ENCODE assay signal across 8 cellular contexts in the genomic region with DNA sequence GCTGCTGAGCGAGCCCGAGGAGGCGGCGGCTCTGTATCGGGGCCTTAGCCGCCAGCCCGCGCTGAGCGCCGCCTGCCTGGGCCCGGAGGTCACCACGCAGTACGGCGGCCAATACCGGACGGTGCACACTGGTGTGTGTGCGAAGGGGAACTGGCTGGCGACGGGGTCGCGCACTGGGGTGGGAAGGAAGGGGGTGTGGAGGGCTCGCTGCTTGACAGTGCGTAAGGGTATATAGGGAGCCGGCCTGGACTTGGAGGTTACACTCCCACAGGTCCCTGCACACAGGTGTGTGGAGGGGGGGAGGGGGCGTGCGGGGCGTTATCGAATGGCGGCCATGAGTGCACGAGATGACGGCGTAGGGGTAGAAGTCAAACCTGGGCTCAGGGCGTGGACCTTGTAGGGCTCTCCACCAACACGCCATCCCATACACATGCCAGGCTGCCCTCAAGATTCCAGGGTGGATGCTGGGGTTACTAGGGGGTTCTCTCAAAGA. TPM values are rescaled to one million over a fixed set of nuclear protein-coding genes. Genes with fewer than 3 reads are reported as not detected.
DNase-seq lines count a peak whose midpoint lies in the region; ATAC-seq lines count a peak whose summit lies in the region.

No MANE protein-coding gene starts in this region.

- no peaks in the 10 kb centered on the region for H3K9me3 Mint-ChIP-seq in activated naive CD8-positive, alpha-beta T cell treated with anti-CD3 and anti-CD28 coated beads, Interleukin-2, amount 10 ng/mL, durations not matched to agents 7 days and 5 days
- H3K9me3 Mint-ChIP-seq in stimulated activated naive CD8-positive, alpha-beta T cell treated with anti-CD3 and anti-CD28 coated beads, Interleukin-15, amount 100 ng/mL, for 72 hours = no peaks in the 10 kb centered on the region

- peak; percentile 22 for DNase-seq in activated T-cell treated with anti-CD3 and anti-CD28 coated beads for 4 hours
- DNase-seq in activated T-cell treated with anti-CD3 and anti-CD28 coated beads, Interleukin-2, amount 50 U/mL, for 1 hour = no peak
- no peak for DNase-seq in activated naive CD8-positive, alpha-beta T cell treated with anti-CD3 and anti-CD28 coated beads, Interleukin-2, amount 10 ng/mL, durations not matched to agents 7 days and 5 days
- peak; percentile 63 to 64 for DNase-seq in left colon
- no peak for DNase-seq in stimulated activated naive CD8-positive, alpha-beta T cell treated with anti-CD3 and anti-CD28 coated beads, Interleukin-15, amount 100 ng/mL, for 72 hours
- no peak for DNase-seq in activated effector memory CD4-positive, alpha-beta T cell treated with Interleukin-2 at 50 U/mL for 16 hours
- no peak for DNase-seq in CD1c-positive myeloid dendritic cell (ENCODE audit: extremely low spot score)

- peak overlapping the region; percentile 95 for H3K4me3 Mint-ChIP-seq in activated naive CD8-positive, alpha-beta T cell treated with anti-CD3 and anti-CD28 coated beads, Interleukin-2, amount 10 ng/mL, durations not matched to agents 7 days and 5 days
- peak overlapping the region; percentile 89 for H3K4me3 Mint-ChIP-seq in stimulated activated naive CD8-positive, alpha-beta T cell treated with anti-CD3 and anti-CD28 coated beads, Interleukin-15, amount 100 ng/mL, for 72 hours

- intact Hi-C loops in left colon (cut with DNase I, micrococcal nuclease) = loop anchor here (5.0 to 10.0 kb wide), 2 partner anchors 137 to 140 kb away; no protein-coding TSS in a partner anchor

- peak; percentile 22 for ATAC-seq in HG03571 (IDR thresholded peaks at IDR 0.05; ENCODE audit: unreplicated experiment)
- peak; percentile 17 for ATAC-seq in activated naive CD8-positive, alpha-beta T cell treated with anti-CD3 and anti-CD28 coated beads, Interleukin-2, amount 10 ng/mL, durations not matched to agents 7 days and 5 days (ENCODE audit: low read depth)
- peak; percentile 35 for ATAC-seq in left colon
- peak; percentile 36 for ATAC-seq in stimulated activated naive CD8-positive, alpha-beta T cell treated with anti-CD3 and anti-CD28 coated beads, Interleukin-15, amount 100 ng/mL, for 72 hours

- POLR2A ChIA-PET in activated naive CD8-positive, alpha-beta T cell treated with anti-CD3 and anti-CD28 coated beads, Interleukin-2, amount 10 ng/mL, durations not matched to agents 7 days and 5 days (lab: Charles Lee) = interaction anchor here (0.6 kb wide), 1 partner anchor 196 kb away, joined by 4 read pairs; no protein-coding TSS in a partner anchor

- peak overlapping the region; percentile 99 for H3K27ac Mint-ChIP-seq in activated naive CD8-positive, alpha-beta T cell treated with anti-CD3 and anti-CD28 coated beads, Interleukin-2, amount 10 ng/mL, durations not matched to agents 7 days and 5 days
- peak overlapping the region in 1 of 2 donors; percentile 98 for H3K27ac Mint-ChIP-seq in stimulated activated naive CD8-positive, alpha-beta T cell treated with anti-CD3 and anti-CD28 coated beads, Interleukin-15, amount 100 ng/mL, for 72 hours

- peaks cover 2% of the 10 kb centered on the region for H3K36me3 Mint-ChIP-seq in activated naive CD8-positive, alpha-beta T cell treated with anti-CD3 and anti-CD28 coated beads, Interleukin-2, amount 10 ng/mL, durations not matched to agents 7 days and 5 days

- peaks cover 22% of the 10 kb centered on the region for H3K4me1 Mint-ChIP-seq in activated naive CD8-positive, alpha-beta T cell treated with anti-CD3 and anti-CD28 coated beads, Interleukin-2, amount 10 ng/mL, durations not matched to agents 7 days and 5 days
- H3K4me1 Mint-ChIP-seq in stimulated activated naive CD8-positive, alpha-beta T cell treated with anti-CD3 and anti-CD28 coated beads, Interleukin-15, amount 100 ng/mL, for 72 hours = peaks cover 45% of the 10 kb centered on the region

- H3K27me3 Mint-ChIP-seq in activated naive CD8-positive, alpha-beta T cell treated with anti-CD3 and anti-CD28 coated beads, Interleukin-2, amount 10 ng/mL, durations not matched to agents 7 days and 5 days = no peaks in the 10 kb centered on the region
- no peaks in the 10 kb centered on the region for H3K27me3 Mint-ChIP-seq in stimulated activated naive CD8-positive, alpha-beta T cell treated with anti-CD3 and anti-CD28 coated beads, Interleukin-15, amount 100 ng/mL, for 72 hours

RNA-seq across cellular contexts. Expression of a gene that starts 0.4 kb away (rescaled TPM):
- total RNA-seq in activated naive CD8-positive, alpha-beta T cell treated with anti-CD3 and anti-CD28 coated beads, Interleukin-2, amount 10 ng/mL, durations not matched to agents 7 days and 5 days = 100 to 1,000 TPM; 148 to 165 TPM
- 100 to 1,000 TPM; 153 to 182 TPM for total RNA-seq in left colon

RNA-seq across cellular contexts. Expression of a gene that starts 14.7 kb away (rescaled TPM):
- 10 to 100 TPM; 10.3 to 11.0 TPM for total RNA-seq in activated naive CD8-positive, alpha-beta T cell treated with anti-CD3 and anti-CD28 coated beads, Interleukin-2, amount 10 ng/mL, durations not matched to agents 7 days and 5 days
- 10 to 100 TPM; 22.1 to 28.2 TPM for total RNA-seq in left colon

RNA-seq across cellular contexts. Expression of a gene that starts 14.8 kb away (rescaled TPM):
- 10 to 100 TPM; 53.2 to 56.5 TPM for total RNA-seq in activated naive CD8-positive, alpha-beta T cell treated with anti-CD3 and anti-CD28 coated beads, Interleukin-2, amount 10 ng/mL, durations not matched to agents 7 days and 5 days
- 10 to 100 TPM; 40.3 to 44.0 TPM for total RNA-seq in left colon

RNA-seq across cellular contexts. Expression of a gene that starts 44.9 kb away (rescaled TPM):
- total RNA-seq in activated naive CD8-positive, alpha-beta T cell treated with anti-CD3 and anti-CD28 coated beads, Interleukin-2, amount 10 ng/mL, durations not matched to agents 7 days and 5 days = 1 to 10 TPM in 1 of 2 experiments, under 1 TPM in 1; 0.61 to 2.0 TPM
- not detected for total RNA-seq in left colon

RNA-seq across cellular contexts. Expression of a gene that starts 49.2 kb away (rescaled TPM):
- total RNA-seq in activated naive CD8-positive, alpha-beta T cell treated with anti-CD3 and anti-CD28 coated beads, Interleukin-2, amount 10 ng/mL, durations not matched to agents 7 days and 5 days = 10 to 100 TPM; 35.4 to 39.9 TPM
- total RNA-seq in left colon = 10 to 100 TPM; 54.2 to 78.4 TPM

Comparison
In these comparisons a context has a peak if more than half of its experiments do, and no peak if none do; other contexts are left out.
1. DNase-seq: peak in activated T-cell treated with anti-CD3 and anti-CD28 coated beads for 4 hours (single experiment) and left colon (2 of 2); none in activated T-cell treated with anti-CD3 and anti-CD28 coated beads, Interleukin-2, amount 50 U/mL, for 1 hour (single experiment), activated naive CD8-positive, alpha-beta T cell treated with anti-CD3 and anti-CD28 coated beads, Interleukin-2, amount 10 ng/mL, durations not matched to agents 7 days and 5 days (single experiment), stimulated activated naive CD8-positive, alpha-beta T cell treated with anti-CD3 and anti-CD28 coated beads, Interleukin-15, amount 100 ng/mL, for 72 hours (0 of 2), activated effector memory CD4-positive, alpha-beta T cell treated with Interleukin-2 at 50 U/mL for 16 hours (single experiment) and CD1c-positive myeloid dendritic cell (single experiment).
2. Peak in every context shown above with its lines, with median percentiles within 50 percentile points of each other: ATAC-seq.